1 cellular context compared by ENCODE assay signal in the genomic region with DNA sequence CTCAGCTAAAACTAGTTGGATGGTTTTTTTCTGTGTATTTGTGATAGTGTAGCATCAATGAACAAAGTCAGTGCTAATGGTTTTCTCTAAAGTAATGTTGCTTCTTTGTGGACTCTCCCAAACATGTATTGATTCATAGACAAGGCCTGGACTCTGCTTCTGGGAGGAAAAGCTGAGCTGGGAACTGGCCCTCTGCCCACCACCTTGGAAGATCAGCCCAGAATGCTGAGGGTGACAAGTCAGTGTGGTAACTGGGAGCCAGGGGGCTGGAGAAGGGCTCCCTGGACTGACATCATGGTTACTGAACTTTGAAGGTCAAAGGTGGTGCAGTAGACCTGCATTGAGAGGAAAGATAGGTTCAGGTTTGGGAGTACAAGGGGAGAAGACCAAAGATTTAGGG.
TF ChIP-seq lines count a peak whose summit lies in the region.

No MANE protein-coding gene starts in this region.

TF ChIP-seq in H1, 55 proteins besides CTCF, POLR2A, EP300 and RAD21:
- TF ChIP-seq SAP30 (IDR thresholded peaks at IDR 0.05; ENCODE audit: insufficient read depth, insufficient replicate concordance, low read length), result no peak
- TF ChIP-seq NRF1 (IDR thresholded peaks at IDR 0.05; ENCODE audit: low read depth, low read length), result no peak
- no peak for TF ChIP-seq RXRA (IDR thresholded peaks at IDR 0.05; ENCODE audit: insufficient read depth, low read depth, low read length)
- TF ChIP-seq TAF1 (IDR thresholded peaks at IDR 0.05; ENCODE audit: low read depth, low read length), result no peak
- TF ChIP-seq KDM1A (IDR thresholded peaks at IDR 0.05; ENCODE audit: borderline replicate concordance, low read length), result no peak
- no peak for TF ChIP-seq EZH2 (IDR thresholded peaks at IDR 0.05; ENCODE audit: low read depth, low read length, severe bottlenecking)
- no peak for TF ChIP-seq SIN3A (conservative IDR thresholded peaks at IDR 0.05 in 1 of 2, IDR thresholded peaks at IDR 0.05 in 1 of 2; ENCODE audit: low read depth in 1 of 2, low read length in 2 of 2)
- no peak for TF ChIP-seq ZNF274 (IDR thresholded peaks at IDR 0.05; ENCODE audit: borderline replicate concordance, extremely low read depth, low read length)
- no peak for TF ChIP-seq CHD2 (IDR thresholded peaks at IDR 0.05; ENCODE audit: low read length)
- TF ChIP-seq JUN (IDR thresholded peaks at IDR 0.05; ENCODE audit: low read depth, low read length), result no peak
- TF ChIP-seq SP2 (IDR thresholded peaks at IDR 0.05; ENCODE audit: low read length), result no peak
- TF ChIP-seq POLR2AphosphoS5 (IDR thresholded peaks at IDR 0.05; ENCODE audit: low read depth, low read length), result no peak
- no peak for TF ChIP-seq SUZ12 (IDR thresholded peaks at IDR 0.05; ENCODE audit: low read length)
- no peak for TF ChIP-seq MAFK (IDR thresholded peaks at IDR 0.05; ENCODE audit: low read depth, low read length)
- TF ChIP-seq ASH2L (IDR thresholded peaks at IDR 0.05; ENCODE audit: low read length), result no peak
- TF ChIP-seq SP1 (IDR thresholded peaks at IDR 0.05; ENCODE audit: low read depth, low read length), result no peak
- TF ChIP-seq KDM5A (IDR thresholded peaks at IDR 0.05; ENCODE audit: low read length), result no peak
TF ChIP-seq in H1: peak in this region for 0.
